ENCODE assay signal across 1 cellular context in genomic region chr17:57849874-57850754, GRCh38.
TF ChIP-seq lines count a peak whose summit lies in the region.

TSS of gene MRPS23 (minus strand) at chr17:57850044. CDS start at chr17:57850010, 34 bp downstream.

TF ChIP-seq in HepG2, 621 proteins besides CTCF, POLR2A, EP300 and RAD21 (continued from another document and continues in another):
- TF ChIP-seq, protein P1, sequence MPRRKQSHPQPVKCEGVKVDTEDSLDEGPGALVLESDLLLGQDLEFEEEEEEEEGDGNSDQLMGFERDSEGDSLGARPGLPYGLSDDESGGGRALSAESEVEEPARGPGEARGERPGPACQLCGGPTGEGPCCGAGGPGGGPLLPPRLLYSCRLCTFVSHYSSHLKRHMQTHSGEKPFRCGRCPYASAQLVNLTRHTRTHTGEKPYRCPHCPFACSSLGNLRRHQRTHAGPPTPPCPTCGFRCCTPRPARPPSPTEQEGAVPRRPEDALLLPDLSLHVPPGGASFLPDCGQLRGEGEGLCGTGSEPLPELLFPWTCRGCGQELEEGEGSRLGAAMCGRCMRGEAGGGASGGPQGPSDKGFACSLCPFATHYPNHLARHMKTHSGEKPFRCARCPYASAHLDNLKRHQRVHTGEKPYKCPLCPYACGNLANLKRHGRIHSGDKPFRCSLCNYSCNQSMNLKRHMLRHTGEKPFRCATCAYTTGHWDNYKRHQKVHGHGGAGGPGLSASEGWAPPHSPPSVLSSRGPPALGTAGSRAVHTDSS (CRISPR knock-in tag; conservative IDR thresholded peaks at IDR 0.05) = no peak; the same call in 1 of the 2 replicates
- TF ChIP-seq CEBPG (CRISPR knock-in tag; IDR thresholded peaks at IDR 0.05) (peak; percentile 77), ZNF547 (CRISPR knock-in tag; IDR thresholded peaks at IDR 0.05) (peak; percentile 98), FOXO1 (CRISPR knock-in tag; IDR thresholded peaks at IDR 0.05) (peak; percentile 89), ZNF605 (CRISPR knock-in tag; IDR thresholded peaks at IDR 0.05) (peak; percentile 94; the same call in 1 of the 2 replicates), CBFB (CRISPR knock-in tag; IDR thresholded peaks at IDR 0.05) (peak; percentile 99), PBX2 (CRISPR knock-in tag; IDR thresholded peaks at IDR 0.05) (no peak; the same call in 1 of the 2 replicates), ZNF263 (CRISPR knock-in tag; IDR thresholded peaks at IDR 0.05) (peak; percentile 96), USF2 (IDR thresholded peaks at IDR 0.05; ENCODE audit: low read depth, low read length) (no peak), USF2 (CRISPR knock-in tag; IDR thresholded peaks at IDR 0.05; ENCODE audit: borderline replicate concordance) (no peak; the same call in 1 of the 2 replicates), SKI (IDR thresholded peaks at IDR 0.05; ENCODE audit: partially characterized antibody) (peak; percentile 80), ZNF451 (CRISPR knock-in tag; IDR thresholded peaks at IDR 0.05) (peak; percentile 99), ZNF253 (CRISPR knock-in tag; IDR thresholded peaks at IDR 0.05; ENCODE audit: borderline replicate concordance) (peak; percentile 90), ZNF770 (CRISPR knock-in tag; IDR thresholded peaks at IDR 0.05) (peak; percentile 83), GABPB1 (CRISPR knock-in tag; IDR thresholded peaks at IDR 0.05) (peak; percentile 100), ZNF224 (CRISPR knock-in tag; IDR thresholded peaks at IDR 0.05) (peak; percentile 99), FOSL2 (CRISPR knock-in tag; IDR thresholded peaks at IDR 0.05) (peak; percentile 80), SIN3A (IDR thresholded peaks at IDR 0.05; ENCODE audit: borderline replicate concordance, low read depth, low read length) (peak; percentile 92), EHMT2 (IDR thresholded peaks at IDR 0.05; ENCODE audit: borderline replicate concordance, low read depth, low read length) (no peak), KDM6A (CRISPR knock-in tag; IDR thresholded peaks at IDR 0.05; ENCODE audit: low read depth) (peak; percentile 23; the same call in 1 of the 2 replicates), JUN (CRISPR knock-in tag; IDR thresholded peaks at IDR 0.05) (peak; percentile 80; the same call in 1 of the 2 replicates), PHF8 (CRISPR knock-in tag; IDR thresholded peaks at IDR 0.05) (peak; percentile 91), NR1H2 (CRISPR knock-in tag; IDR thresholded peaks at IDR 0.05; ENCODE audit: borderline replicate concordance, low read depth) (peak; percentile 26; the same call in 1 of the 2 replicates), ZNF10 (CRISPR knock-in tag; IDR thresholded peaks at IDR 0.05; ENCODE audit: borderline replicate concordance, low read depth) (no peak), ZKSCAN8 (CRISPR knock-in tag; IDR thresholded peaks at IDR 0.05; ENCODE audit: borderline replicate concordance) (peak; percentile 97), CHD2 (IDR thresholded peaks at IDR 0.05; ENCODE audit: low read depth, low read length) (peak; percentile 39; the same call in 1 of the 2 replicates), MNT (IDR thresholded peaks at IDR 0.05) (peak; percentile 80), ZNF326 (CRISPR knock-in tag; IDR thresholded peaks at IDR 0.05; ENCODE audit: borderline replicate concordance) (peak; percentile 66; the same call in 1 of the 2 replicates), PHB2 (IDR thresholded peaks at IDR 0.05; ENCODE audit: partially characterized antibody) (no peak), ZNF362 (CRISPR knock-in tag; IDR thresholded peaks at IDR 0.05; ENCODE audit: borderline replicate concordance) (peak; percentile 79; the same call in 1 of the 2 replicates), ZNF703 (CRISPR knock-in tag; IDR thresholded peaks at IDR 0.05; ENCODE audit: borderline replicate concordance) (peak; percentile 96), NR3C1 (CRISPR knock-in tag; IDR thresholded peaks at IDR 0.05) (no peak), ZBTB49 (CRISPR knock-in tag; IDR thresholded peaks at IDR 0.05; ENCODE audit: borderline replicate concordance) (peak; percentile 88), ZNF274 (CRISPR knock-in tag; IDR thresholded peaks at IDR 0.05) (peak; percentile 96), ZNF446 (CRISPR knock-in tag; IDR thresholded peaks at IDR 0.05) (no peak), ZIK1 (CRISPR knock-in tag; IDR thresholded peaks at IDR 0.05; ENCODE audit: borderline replicate concordance, low read depth) (peak; percentile 78; the same call in 1 of the 2 replicates), NR2F2 (IDR thresholded peaks at IDR 0.05; ENCODE audit: borderline replicate concordance, low read depth) (no peak; the same call in 1 of the 2 replicates), ZBTB8A (CRISPR knock-in tag; IDR thresholded peaks at IDR 0.05; ENCODE audit: borderline replicate concordance, low read depth) (peak; percentile 93; the same call in 1 of the 2 replicates), GATAD1 (CRISPR knock-in tag; IDR thresholded peaks at IDR 0.05) (peak; percentile 99), EZH2 (conservative IDR thresholded peaks at IDR 0.05; ENCODE audit: low read depth, low read length) (no peak)
- TF ChIP-seq, protein P2, sequence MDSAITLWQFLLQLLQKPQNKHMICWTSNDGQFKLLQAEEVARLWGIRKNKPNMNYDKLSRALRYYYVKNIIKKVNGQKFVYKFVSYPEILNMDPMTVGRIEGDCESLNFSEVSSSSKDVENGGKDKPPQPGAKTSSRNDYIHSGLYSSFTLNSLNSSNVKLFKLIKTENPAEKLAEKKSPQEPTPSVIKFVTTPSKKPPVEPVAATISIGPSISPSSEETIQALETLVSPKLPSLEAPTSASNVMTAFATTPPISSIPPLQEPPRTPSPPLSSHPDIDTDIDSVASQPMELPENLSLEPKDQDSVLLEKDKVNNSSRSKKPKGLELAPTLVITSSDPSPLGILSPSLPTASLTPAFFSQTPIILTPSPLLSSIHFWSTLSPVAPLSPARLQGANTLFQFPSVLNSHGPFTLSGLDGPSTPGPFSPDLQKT (CRISPR knock-in tag; IDR thresholded peaks at IDR 0.05; ENCODE audit: borderline replicate concordance) = peak; percentile 88; the same call in 1 of the 2 replicates
- TF ChIP-seq, protein P3, sequence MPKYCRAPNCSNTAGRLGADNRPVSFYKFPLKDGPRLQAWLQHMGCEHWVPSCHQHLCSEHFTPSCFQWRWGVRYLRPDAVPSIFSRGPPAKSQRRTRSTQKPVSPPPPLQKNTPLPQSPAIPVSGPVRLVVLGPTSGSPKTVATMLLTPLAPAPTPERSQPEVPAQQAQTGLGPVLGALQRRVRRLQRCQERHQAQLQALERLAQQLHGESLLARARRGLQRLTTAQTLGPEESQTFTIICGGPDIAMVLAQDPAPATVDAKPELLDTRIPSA (CRISPR knock-in tag; IDR thresholded peaks at IDR 0.05; ENCODE audit: borderline replicate concordance) = peak; percentile 92; the same call in 1 of the 2 replicates
- TF ChIP-seq, protein P4, sequence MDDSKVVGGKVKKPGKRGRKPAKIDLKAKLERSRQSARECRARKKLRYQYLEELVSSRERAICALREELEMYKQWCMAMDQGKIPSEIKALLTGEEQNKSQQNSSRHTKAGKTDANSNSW (CRISPR knock-in tag; IDR thresholded peaks at IDR 0.05; ENCODE audit: borderline replicate concordance) = peak; percentile 90
- TF ChIP-seq, protein P5, sequence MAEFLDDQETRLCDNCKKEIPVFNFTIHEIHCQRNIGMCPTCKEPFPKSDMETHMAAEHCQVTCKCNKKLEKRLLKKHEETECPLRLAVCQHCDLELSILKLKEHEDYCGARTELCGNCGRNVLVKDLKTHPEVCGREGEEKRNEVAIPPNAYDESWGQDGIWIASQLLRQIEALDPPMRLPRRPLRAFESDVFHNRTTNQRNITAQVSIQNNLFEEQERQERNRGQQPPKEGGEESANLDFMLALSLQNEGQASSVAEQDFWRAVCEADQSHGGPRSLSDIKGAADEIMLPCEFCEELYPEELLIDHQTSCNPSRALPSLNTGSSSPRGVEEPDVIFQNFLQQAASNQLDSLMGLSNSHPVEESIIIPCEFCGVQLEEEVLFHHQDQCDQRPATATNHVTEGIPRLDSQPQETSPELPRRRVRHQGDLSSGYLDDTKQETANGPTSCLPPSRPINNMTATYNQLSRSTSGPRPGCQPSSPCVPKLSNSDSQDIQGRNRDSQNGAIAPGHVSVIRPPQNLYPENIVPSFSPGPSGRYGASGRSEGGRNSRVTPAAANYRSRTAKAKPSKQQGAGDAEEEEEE (CRISPR knock-in tag; IDR thresholded peaks at IDR 0.05; ENCODE audit: borderline replicate concordance) = peak; percentile 99
